ENCODE assay signal across 14 cellular contexts in the genomic region with DNA sequence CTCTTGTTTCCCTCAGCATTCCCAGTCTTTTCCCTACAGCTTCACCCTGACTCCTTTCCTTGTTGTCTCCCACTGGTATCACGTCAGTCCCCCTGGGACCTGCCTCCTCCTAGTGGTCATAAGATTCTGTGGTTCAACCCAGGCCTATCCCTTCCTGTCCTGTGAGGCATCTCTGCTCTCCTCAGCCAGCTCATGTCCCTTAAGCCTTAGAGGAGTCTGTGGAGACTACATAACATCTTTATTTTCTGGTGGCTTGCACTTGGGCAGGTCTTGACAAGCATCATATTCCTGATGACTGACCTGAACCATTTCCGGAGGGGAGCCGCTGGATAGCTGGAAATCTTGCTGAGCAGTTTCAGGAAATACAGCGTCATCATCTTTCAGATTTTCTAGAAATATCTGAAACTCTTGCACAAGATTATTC. TPM values are rescaled to one million over a fixed set of nuclear protein-coding genes. Genes with fewer than 3 reads are reported as not detected.
A peak's percentile ranks its signal among the peaks of the same experiment; 100 is the strongest.
DNase-seq lines count a peak whose midpoint lies in the region; ATAC-seq and TF ChIP-seq lines count a peak whose summit lies in the region.
"Had no signal": no experiment of that assay in that cellular context is flagged by ENCODE, and none has a peak within 500 bp of the region (broad histone marks: within the 10 kb centered on the region; RNA-seq: fewer than 3 reads in every experiment).

No MANE protein-coding gene starts in this region.

- H3K27me3 ChIP-seq in mammary epithelial cell (ENCODE audit: insufficient read depth, low read length) (no peaks in the 10 kb centered on the region), hepatocyte (no peaks in the 10 kb centered on the region)
- H3K27me3 ChIP-seq: gastroesophageal sphincter, transverse colon had no signal

- DNase-seq in EL (peak; percentile 41), HuH-7 (ENCODE audit: low spot score) (peak; percentile 17), mammary epithelial cell (peak; percentile 96), nephron progenitor cell (no peak), hepatocyte (ENCODE audit: low spot score) (no peak), globus pallidus (ENCODE audit: low spot score) (no peak), natural killer cell (no peak), NCI-H524 treated with DMSO at 0.1 percent for 48 hours (lab: John Stamatoyannopoulos, UW) (no peak)
- DNase-seq: activated T-cell treated with anti-CD3 and anti-CD28 coated beads, Interleukin-2, amount 50 U/mL, for 72 hours; Right ventricle myocardium superior; transverse colon had no signal

- H3K36me3 Mint-ChIP-seq in nephron progenitor cell (ENCODE audit: low read depth) = no peaks in the 10 kb centered on the region
- no peaks in the 10 kb centered on the region for H3K36me3 Mint-ChIP-seq in natural killer cell

- H3K27me3 Mint-ChIP-seq in nephron progenitor cell (ENCODE audit: low read depth, poor library complexity) (peaks cover 6% of the 10 kb centered on the region), natural killer cell (ENCODE audit: low read depth in 2 of 2) (no peaks in the 10 kb centered on the region)
- H3K27me3 Mint-ChIP-seq: central memory CD8-positive, alpha-beta T cell had no signal

- H3K9me3 Mint-ChIP-seq in nephron progenitor cell (peaks cover 4% of the 10 kb centered on the region), natural killer cell (no peaks in the 10 kb centered on the region)

- peak overlapping the region; percentile 49 for H3K4me2 ChIP-seq in mammary epithelial cell (ENCODE audit: insufficient read depth, low read depth, low read length)
- H3K4me2 ChIP-seq in hepatocyte = no peak overlapping the region

- H4K20me1 ChIP-seq in mammary epithelial cell (ENCODE audit: insufficient read depth, low read length) (no peaks in the 10 kb centered on the region), hepatocyte (ENCODE audit: insufficient read depth, poor library complexity, severe bottlenecking) (no peaks in the 10 kb centered on the region)

- H3K4me3 Mint-ChIP-seq in nephron progenitor cell (no peak overlapping the region), natural killer cell (no peak overlapping the region)
- H3K4me3 Mint-ChIP-seq: activated T-cell treated with anti-CD3 and anti-CD28 coated beads, Interleukin-2, amount 50 U/mL, for 72 hours; central memory CD8-positive, alpha-beta T cell had no signal

- H3K9ac ChIP-seq in mammary epithelial cell (ENCODE audit: insufficient read depth, low read length) = peak overlapping the region; percentile 87

- dilution Hi-C loops in mammary epithelial cell (cut with HindIII; ENCODE audit: low sequenced_read_pairs) = no loop called here

- WGBS in mammary epithelial cell (ENCODE audit: low coverage, missing lambda C conversion rate) = 0% methylated on average over 4 of the region's 4 CpGs
- WGBS in hepatocyte (ENCODE audit: low lambda C conversion rate, missing lambda C conversion rate) = 87% methylated on average over 4 of the region's 4 CpGs

- intact Hi-C loops in mammary epithelial cell (cut with micrococcal nuclease) (loop anchor here (1.0 to 2.0 kb wide), 4 partner anchors 33 to 67 kb away; a partner anchor contains a TSS), natural killer cell (cut with micrococcal nuclease) (no loop called here)

- H3K4me1 ChIP-seq in mammary epithelial cell (ENCODE audit: insufficient read depth, low read length) (peaks cover 56% of the 10 kb centered on the region), hepatocyte (ENCODE audit: insufficient read depth) (no peaks in the 10 kb centered on the region)

- H3K27ac Mint-ChIP-seq in nephron progenitor cell (peak overlapping the region; percentile 51), natural killer cell (no peak overlapping the region)
- H3K27ac Mint-ChIP-seq: activated T-cell treated with anti-CD3 and anti-CD28 coated beads, Interleukin-2, amount 50 U/mL, for 72 hours had no signal

- H3K4me1 Mint-ChIP-seq in nephron progenitor cell (peaks cover 5% of the 10 kb centered on the region), natural killer cell (no peaks in the 10 kb centered on the region)
- H3K4me1 Mint-ChIP-seq: central memory CD8-positive, alpha-beta T cell had no signal

- peak overlapping the region; percentile 19 for H2AFZ ChIP-seq in mammary epithelial cell (ENCODE audit: low read depth, low read length)
- no peak overlapping the region for H2AFZ ChIP-seq in hepatocyte

- in situ Hi-C loops in mammary epithelial cell (cut with MboI; ENCODE audit: low sequenced_read_pairs in 2 of 2) = no loop called here

- BruUV-seq in mammary epithelial cell (replicated peaks; lab: Mats Ljungman, UMichigan) = no TSS peak

- ATAC-seq in natural killer cell = no peak
- ATAC-seq: activated T-cell treated with anti-CD3 and anti-CD28 coated beads, Interleukin-2, amount 50 U/mL, for 72 hours; gastroesophageal sphincter had no signal

- H3K9me2 ChIP-seq in hepatocyte (replicated peaks; ENCODE audit: insufficient read depth) = no peaks in the 10 kb centered on the region

- H3K9me3 ChIP-seq in mammary epithelial cell (replicated peaks; ENCODE audit: insufficient read depth, low read length) (peaks cover 2% of the 10 kb centered on the region), hepatocyte (ENCODE audit: low read depth) (no peaks in the 10 kb centered on the region)
- H3K9me3 ChIP-seq: gastroesophageal sphincter, transverse colon had no signal

- no peaks in the 10 kb centered on the region for H3K36me3 ChIP-seq in mammary epithelial cell (ENCODE audit: insufficient read depth, low read length)
- no peaks in the 10 kb centered on the region for H3K36me3 ChIP-seq in hepatocyte (replicated peaks; ENCODE audit: insufficient read depth, low read depth)
- H3K36me3 ChIP-seq: gastroesophageal sphincter, transverse colon had no signal

- H3K79me2 ChIP-seq in mammary epithelial cell (ENCODE audit: insufficient read depth, low read length) = no peaks in the 10 kb centered on the region
- no peaks in the 10 kb centered on the region for H3K79me2 ChIP-seq in hepatocyte

- H3K4me3 ChIP-seq in mammary epithelial cell (replicated peaks in 1 of 3; ENCODE audit: insufficient read depth in 1 of 3, low read depth in 2 of 3, low read length in 3 of 3) (no peak overlapping the region), hepatocyte (no peak overlapping the region)
- H3K4me3 ChIP-seq: gastroesophageal sphincter, transverse colon had no signal

- peak overlapping the region; percentile 100 for H3K27ac ChIP-seq in mammary epithelial cell (ENCODE audit: insufficient read depth, low read depth, low read length)
- no peak overlapping the region for H3K27ac ChIP-seq in hepatocyte
- H3K27ac ChIP-seq: gastroesophageal sphincter, transverse colon had no signal

- TF ChIP-seq CTCF in mammary epithelial cell (conservative IDR thresholded peaks at IDR 0.05 in 1 of 2, IDR thresholded peaks at IDR 0.05 in 1 of 2; ENCODE audit: extremely low read depth in 1 of 2, insufficient read depth in 1 of 2, low read depth in 1 of 2, low read length in 2 of 2) (peak; percentile 26 to 55), nephron progenitor cell (IDR thresholded peaks at IDR 0.05) (no peak), hepatocyte (IDR thresholded peaks at IDR 0.05; ENCODE audit: poor library complexity) (no peak), natural killer cell (IDR thresholded peaks at IDR 0.05) (no peak)

- CTCF ChIA-PET in mammary epithelial cell (lab: Charles Lee; ENCODE audit: low non-redundant PET) = interaction anchor here (0.5 kb wide), 1 partner anchor 284 kb away, joined by 8 read pairs; no protein-coding TSS in a partner anchor

RNA-seq across cellular contexts. Expression of a gene that starts 0.7 kb away (rescaled TPM):
- total RNA-seq in mammary epithelial cell (not detected), hepatocyte (not detected in 2 replicates), natural killer cell (not detected)
- polyA plus RNA-seq in mammary epithelial cell (0.09 TPM), hepatocyte (not detected in 2 replicates)
- not detected for polyA minus RNA-seq in mammary epithelial cell
- total RNA-seq: activated T-cell treated with anti-CD3 and anti-CD28 coated beads, Interleukin-2, amount 50 U/mL, for 72 hours; gastroesophageal sphincter; renal cortical epithelial cell; Right ventricle myocardium superior; transverse colon had no signal

RNA-seq across cellular contexts. Expression of a gene that starts 59.3 kb away (rescaled TPM):
- 100 to 1,000 TPM in 1 of 2 donors, 10 to 100 TPM in 1; 81.0 to 120 TPM for total RNA-seq in mammary epithelial cell
- polyA plus RNA-seq in mammary epithelial cell = 55.8 TPM
- 39.1 TPM for polyA minus RNA-seq in mammary epithelial cell
- 56.9 and 68.6 TPM in 2 replicates for total RNA-seq in hepatocyte
- 30.6 and 33.4 TPM in 2 replicates for polyA plus RNA-seq in hepatocyte
- total RNA-seq in natural killer cell = 10 to 100 TPM; 82.7 to 95.9 (median 93.8) TPM

Comparison
In these comparisons a context has a peak if more than half of its experiments do, and no peak if none do; other contexts are left out.
1. DNase-seq: peak in EL (single experiment), HuH-7 (single experiment) and mammary epithelial cell (single experiment); none in nephron progenitor cell (single experiment), hepatocyte (single experiment), globus pallidus (single experiment), natural killer cell (single experiment) and NCI-H524 treated with DMSO at 0.1 percent for 48 hours (single experiment).
2. CTCF ChIP-seq: peak in mammary epithelial cell (2 of 2); none in nephron progenitor cell (single experiment), hepatocyte (single experiment) and natural killer cell (single experiment).